In genomic region chr13:114226699-114227323, GRCh38 we compare ENCODE assay signal across 9 cellular contexts. TPM values are rescaled to one million over a fixed set of nuclear protein-coding genes. Genes with fewer than 3 reads are reported as not detected.
DNase-seq lines count a peak whose midpoint lies in the region; ATAC-seq, FAIRE-seq and TF ChIP-seq lines count a peak whose summit lies in the region.
"Had no signal": no experiment of that assay in that cellular context is flagged by ENCODE, and none has a peak within 500 bp of the region (broad histone marks: within the 10 kb centered on the region; RNA-seq: fewer than 3 reads in every experiment).

No MANE protein-coding gene starts in this region.

- no peak overlapping the region for H3K27ac ChIP-seq in SU-DHL-6 (ENCODE audit: low read depth, low read length)
- H3K27ac ChIP-seq in psoas muscle: no peak overlapping the region
- H3K27ac ChIP-seq: skin epidermis had no signal

- no peak overlapping the region for H3K9ac ChIP-seq in SU-DHL-6 (ENCODE audit: low read length)

- ATAC-seq in psoas muscle (peak; percentile 94 to 97 (median 96)), HG03095 (IDR thresholded peaks at IDR 0.05; ENCODE audit: unreplicated experiment) (no peak)

- no peaks in the 10 kb centered on the region for H3K79me2 ChIP-seq in SU-DHL-6 (ENCODE audit: insufficient read depth, low read length)

- H3K27me3 ChIP-seq in SU-DHL-6 (ENCODE audit: low read length): no peaks in the 10 kb centered on the region
- peaks cover 0 to 20% (median 2%) of the 10 kb centered on the region in 3 donors for H3K27me3 ChIP-seq in psoas muscle (ENCODE audit: insufficient read depth in 3 of 3, low read length in 2 of 3)

- peaks cover 2% of the 10 kb centered on the region for H3K27me3 Mint-ChIP-seq in activated naive CD8-positive, alpha-beta T cell

- WGBS in psoas muscle, 3 donors: 4 to 7% (median 5%) methylated on average over 19 of the region's 19 CpGs

- DNase-seq in HCEC 1CT (peak; percentile 54), NCI-H1048 (lab: John Stamatoyannopoulos, UW) (peak; percentile 49), cardiac septum (ENCODE audit: low spot score) (peak; percentile 92), psoas muscle (peak; percentile 80 to 90)

- no peak overlapping the region for H3K4me2 ChIP-seq in SU-DHL-6 (ENCODE audit: low read depth, low read length, poor library complexity, severe bottlenecking)

- no peak overlapping the region for H3K27ac Mint-ChIP-seq in activated naive CD8-positive, alpha-beta T cell

- H3K9me3 Mint-ChIP-seq in activated naive CD8-positive, alpha-beta T cell (ENCODE audit: low read depth): no peaks in the 10 kb centered on the region

- H3K4me1 ChIP-seq in psoas muscle: peaks cover 3% of the 10 kb centered on the region

- H3K9me3 ChIP-seq in SU-DHL-6 (ENCODE audit: insufficient read depth, low read length): no peaks in the 10 kb centered on the region
- no peaks in the 10 kb centered on the region for H3K9me3 ChIP-seq in psoas muscle

- intact Hi-C loops in cardiac septum (cut with DNase I): loop anchor here (1.0 kb wide), 1 partner anchor 276 kb away; no protein-coding TSS in a partner anchor
- intact Hi-C loops in psoas muscle (cut with DNase I): loop anchor here (1.0 to 5.0 kb wide), 6 partner anchors 190 to 410 kb away; no protein-coding TSS in a partner anchor

- H3K4me3 ChIP-seq in SU-DHL-6 (ENCODE audit: insufficient read depth, low read length, poor library complexity, severe bottlenecking): no peak overlapping the region
- no peak overlapping the region for H3K4me3 ChIP-seq in psoas muscle
- H3K4me3 ChIP-seq: skin epidermis had no signal

- H3K36me3 ChIP-seq in SU-DHL-6 (ENCODE audit: low read length) (no peaks in the 10 kb centered on the region), psoas muscle (ENCODE audit: insufficient read depth in 1 of 2, low read depth in 1 of 2) (no peaks in the 10 kb centered on the region)

- peak overlapping the region; percentile 43 for H3K4me3 Mint-ChIP-seq in activated naive CD8-positive, alpha-beta T cell

- H3K9me2 ChIP-seq in SU-DHL-6 (replicated peaks; ENCODE audit: insufficient read depth, low read length): no peaks in the 10 kb centered on the region

- TF ChIP-seq CTCF in SU-DHL-6 (IDR thresholded peaks at IDR 0.05; ENCODE audit: insufficient read depth, low read length, poor library complexity, severe bottlenecking) (peak; percentile 67), psoas muscle (IDR thresholded peaks at IDR 0.05) (peak; percentile 90)

- H3K36me3 Mint-ChIP-seq in activated naive CD8-positive, alpha-beta T cell: no peaks in the 10 kb centered on the region

- H4K20me1 ChIP-seq in SU-DHL-6 (ENCODE audit: low read depth, low read length): no peaks in the 10 kb centered on the region

- H3F3A ChIP-seq in SU-DHL-6 (ENCODE audit: insufficient read depth): no peaks in the 10 kb centered on the region

- peak; percentile 54 for FAIRE-seq in G401.6 (lab: Jason Lieb, UNC)

- peaks cover 52% of the 10 kb centered on the region for H3K4me1 Mint-ChIP-seq in activated naive CD8-positive, alpha-beta T cell (ENCODE audit: low read depth)

- no peak overlapping the region for H2AFZ ChIP-seq in SU-DHL-6 (ENCODE audit: low read depth, low read length, severe bottlenecking)

RNA-seq across cellular contexts. Expression of gene CDC16, which starts 7.9 kb away (rescaled TPM):
- total RNA-seq in cardiac septum: 32.0 TPM
- total RNA-seq in psoas muscle: 10 to 100 TPM; 29.6 to 42.0 (median 37.6) TPM
- polyA plus RNA-seq in psoas muscle: 10 to 100 TPM; 41.5 to 59.6 (median 51.8) TPM

RNA-seq across cellular contexts. Expression of gene CFAP97D2, which starts 47.8 kb away (rescaled TPM):
- total RNA-seq in cardiac septum (not detected), psoas muscle (not detected)
- polyA plus RNA-seq in psoas muscle: under 1 TPM in 1 of 3 donors, not detected in 2; 0.09 TPM

RNA-seq across cellular contexts. Expression of gene UPF3A, which starts 54.6 kb away (rescaled TPM):
- total RNA-seq in cardiac septum (28.8 TPM), psoas muscle (10 to 100 TPM; 15.1 to 20.0 (median 18.0) TPM)
- polyA plus RNA-seq in psoas muscle: 10 to 100 TPM; 26.1 to 33.6 (median 29.4) TPM
